ENCODE assay signal across 11 cellular contexts in genomic region chr9:4073371-4073770, GRCh38.
A peak's percentile ranks its signal among the peaks of the same experiment; 100 is the strongest.
DNase-seq lines count a peak whose midpoint lies in the region; ATAC-seq and TF ChIP-seq lines count a peak whose summit lies in the region.
"Had no signal": no experiment of that assay in that cellular context is flagged by ENCODE, and none has a peak within 500 bp of the region (broad histone marks: within the 10 kb centered on the region; RNA-seq: fewer than 3 reads in every experiment).

No MANE protein-coding gene starts in this region.

- H3K4me3 ChIP-seq in AG09309 (ENCODE audit: control insufficient read depth, low read depth, low read length) (no peak overlapping the region), left ventricle myocardium inferior (no peak overlapping the region), dorsolateral prefrontal cortex (no peak overlapping the region)
- H3K4me3 ChIP-seq: ovary, thoracic aorta had no signal

- no peak overlapping the region for H3K27ac Mint-ChIP-seq in glutamatergic neuron (ENCODE audit: unreplicated experiment)

- peaks cover 25% of the 10 kb centered on the region for H3K4me1 ChIP-seq in left ventricle myocardium inferior

- in situ Hi-C loops in GM13977 (cut with MboI; ENCODE audit: low pct_unique_long_range_greater_than_20kb, low sequenced_read_pairs, unreplicated experiment): no loop called here

- H3K27me3 Mint-ChIP-seq in glutamatergic neuron (ENCODE audit: unreplicated experiment): no peaks in the 10 kb centered on the region

- no peaks in the 10 kb centered on the region for H3K9me3 ChIP-seq in left ventricle myocardium inferior (replicated peaks)
- H3K9me3 ChIP-seq: ovary, thoracic aorta had no signal

- no peak for ATAC-seq in esophagus mucosa

- H3K4me3 Mint-ChIP-seq in glutamatergic neuron (ENCODE audit: unreplicated experiment): no peak overlapping the region

- no peaks in the 10 kb centered on the region for H3K36me3 Mint-ChIP-seq in glutamatergic neuron (ENCODE audit: unreplicated experiment)

- TF ChIP-seq CTCF in AG09309 (IDR thresholded peaks at IDR 0.05; ENCODE audit: control insufficient read depth, insufficient read depth, low read depth, low read length, missing control alignments) (peak; percentile 28), GM13977 (IDR thresholded peaks at IDR 0.05; ENCODE audit: extremely low read depth, insufficient read depth, missing control alignments) (peak; percentile 25), glutamatergic neuron (IDR thresholded peaks at IDR 0.05; ENCODE audit: partially characterized antibody, unreplicated experiment) (peak; percentile 43), left ventricle myocardium inferior (IDR thresholded peaks at IDR 0.05; ENCODE audit: borderline replicate concordance) (no peak), dorsolateral prefrontal cortex (IDR thresholded peaks at IDR 0.05 in 54 of 56, conservative IDR thresholded peaks at IDR 0.05 in 2 of 56; ENCODE audit: low read depth in 1 of 56, partially characterized antibody in 56 of 56) (peak in 2 of 56 donors; percentile 8 to 17)

- no peaks in the 10 kb centered on the region for H3K36me3 ChIP-seq in left ventricle myocardium inferior
- H3K36me3 ChIP-seq: ovary, thoracic aorta had no signal

- H3K9me3 Mint-ChIP-seq in glutamatergic neuron (ENCODE audit: unreplicated experiment): no peaks in the 10 kb centered on the region

- H3K27ac ChIP-seq in left ventricle myocardium inferior (replicated peaks) (no peak overlapping the region), dorsolateral prefrontal cortex (no peak overlapping the region)
- H3K27ac ChIP-seq: ovary, thoracic aorta had no signal

- intact Hi-C loops in left ventricle myocardium inferior (cut with micrococcal nuclease): no loop called here
- intact Hi-C loops in dorsolateral prefrontal cortex (cut with DNase I): no loop called here

- no peaks in the 10 kb centered on the region for H3K4me1 Mint-ChIP-seq in glutamatergic neuron (ENCODE audit: low read depth, unreplicated experiment)

- DNase-seq in AG09309 (ENCODE audit: low read depth) (no peak), GM13977 (ENCODE audit: low spot score) (no peak), SK-N-DZ (ENCODE audit: low spot score) (peak; percentile 1), glutamatergic neuron (peak; percentile 44), left ventricle myocardium inferior (no peak), dorsolateral prefrontal cortex (no peak), germinal center (ENCODE audit: low spot score) (no peak)
- DNase-seq: DMS79, ovary had no signal

- no peaks in the 10 kb centered on the region for H3K27me3 ChIP-seq in left ventricle myocardium inferior (ENCODE audit: low read depth)
- H3K27me3 ChIP-seq in dorsolateral prefrontal cortex: no peaks in the 10 kb centered on the region
- H3K27me3 ChIP-seq: ovary had no signal

Comparison
In these comparisons a context has a peak if more than half of its experiments do, and no peak if none do; other contexts are left out.
1. DNase-seq: peak in SK-N-DZ (single experiment) and glutamatergic neuron (single experiment); none in AG09309 (single experiment), GM13977 (single experiment), left ventricle myocardium inferior (single experiment), dorsolateral prefrontal cortex (0 of 10) and germinal center (single experiment).